In genomic region chr17:78159575-78160158, GRCh38 we compare ENCODE assay signal across 9 cellular contexts. TPM values are rescaled to one million over a fixed set of nuclear protein-coding genes. Genes with fewer than 3 reads are reported as not detected.
DNase-seq lines count a peak whose midpoint lies in the region; ATAC-seq and TF ChIP-seq lines count a peak whose summit lies in the region.
"Had no signal": no experiment of that assay in that cellular context is flagged by ENCODE, and none has a peak within 500 bp of the region (broad histone marks: within the 10 kb centered on the region; RNA-seq: fewer than 3 reads in every experiment).

No MANE protein-coding gene starts in this region.

- WGBS in prostate gland = 40% methylated on average over 10 of the region's 10 CpGs

- H3K9me3 Mint-ChIP-seq in activated T-helper 1 cell treated with anti-CD3 and anti-CD28 coated beads, Interleukin-12 subunit alpha, Interleukin-12 subunit beta, Interleukin-2, Interleukin-4 antibody, amounts not matched to agents 30 ng/mL and 10 ng/mL and 1 ng/mL, durations not matched to agents 14 hours and 24 hours and 36 hours = no peaks in the 10 kb centered on the region

- H3K36me3 ChIP-seq in prostate gland = no peaks in the 10 kb centered on the region
- H3K36me3 ChIP-seq: MG63 had no signal

- peaks cover 7% of the 10 kb centered on the region for H3K4me1 Mint-ChIP-seq in activated T-helper 1 cell treated with anti-CD3 and anti-CD28 coated beads, Interleukin-12 subunit alpha, Interleukin-12 subunit beta, Interleukin-2, Interleukin-4 antibody, amounts not matched to agents 30 ng/mL and 10 ng/mL and 1 ng/mL, durations not matched to agents 14 hours and 24 hours and 36 hours (ENCODE audit: low read depth)

- ATAC-seq in GM18498 (IDR thresholded peaks at IDR 0.05; ENCODE audit: unreplicated experiment) = peak; percentile 41
- peak; percentile 44 for ATAC-seq in HG02870 (IDR thresholded peaks at IDR 0.05; ENCODE audit: unreplicated experiment)

- H3K27me3 ChIP-seq in prostate gland (replicated peaks; ENCODE audit: insufficient read depth) = no peaks in the 10 kb centered on the region
- H3K27me3 ChIP-seq: MG63 had no signal

- no peaks in the 10 kb centered on the region for H3K9me3 ChIP-seq in prostate gland
- H3K9me3 ChIP-seq: MG63 had no signal

- H3K27ac ChIP-seq in prostate gland = peak overlapping the region; percentile 6 to 49

- peak overlapping the region; percentile 2 for H3K27ac Mint-ChIP-seq in activated T-helper 1 cell treated with anti-CD3 and anti-CD28 coated beads, Interleukin-12 subunit alpha, Interleukin-12 subunit beta, Interleukin-2, Interleukin-4 antibody, amounts not matched to agents 30 ng/mL and 10 ng/mL and 1 ng/mL, durations not matched to agents 14 hours and 24 hours and 36 hours

- no peak for DNase-seq in activated T-helper 1 cell treated with anti-CD3 and anti-CD28 coated beads, Interleukin-12 subunit alpha, Interleukin-12 subunit beta, Interleukin-2, Interleukin-4 antibody, amounts not matched to agents 30 ng/mL and 10 ng/mL and 1 ng/mL, durations not matched to agents 14 hours and 24 hours and 36 hours (ENCODE audit: low spot score)
- DNase-seq in prostate gland (ENCODE audit: low spot score) (peak; percentile 68), glomerular visceral epithelial cell (ENCODE audit: extremely low spot score) (no peak), NCI-H1105 treated with DMSO at 0.1 percent for 48 hours (lab: John Stamatoyannopoulos, UW) (no peak), anterior cingulate cortex (lab: John Stamatoyannopoulos, UW) (no peak)
- DNase-seq: MG63; stimulated activated CD4-positive, alpha-beta T cell treated with anti-CD3 and anti-CD28 coated beads, Interleukin-2, amount 100 ng/mL, for 48 hours had no signal

- no peak overlapping the region for H3K4me3 ChIP-seq in prostate gland
- H3K4me3 ChIP-seq: MG63 had no signal

- H3K4me1 ChIP-seq in prostate gland (replicated peaks) = peaks cover 5% of the 10 kb centered on the region

- no peak for TF ChIP-seq CTCF in prostate gland (IDR thresholded peaks at IDR 0.05)

- H3K36me3 Mint-ChIP-seq in activated T-helper 1 cell treated with anti-CD3 and anti-CD28 coated beads, Interleukin-12 subunit alpha, Interleukin-12 subunit beta, Interleukin-2, Interleukin-4 antibody, amounts not matched to agents 30 ng/mL and 10 ng/mL and 1 ng/mL, durations not matched to agents 14 hours and 24 hours and 36 hours (ENCODE audit: low read depth) = no peaks in the 10 kb centered on the region

- TF ChIP-seq POLR2A in prostate gland (IDR thresholded peaks at IDR 0.05) = no peak

- H3K27me3 Mint-ChIP-seq in activated T-helper 1 cell treated with anti-CD3 and anti-CD28 coated beads, Interleukin-12 subunit alpha, Interleukin-12 subunit beta, Interleukin-2, Interleukin-4 antibody, amounts not matched to agents 30 ng/mL and 10 ng/mL and 1 ng/mL, durations not matched to agents 14 hours and 24 hours and 36 hours (ENCODE audit: insufficient read depth) = no peaks in the 10 kb centered on the region

- no peak overlapping the region for H3K4me3 Mint-ChIP-seq in activated T-helper 1 cell treated with anti-CD3 and anti-CD28 coated beads, Interleukin-12 subunit alpha, Interleukin-12 subunit beta, Interleukin-2, Interleukin-4 antibody, amounts not matched to agents 30 ng/mL and 10 ng/mL and 1 ng/mL, durations not matched to agents 14 hours and 24 hours and 36 hours

- intact Hi-C loops in activated T-helper 1 cell treated with anti-CD3 and anti-CD28 coated beads, Interleukin-12 subunit alpha, Interleukin-12 subunit beta, Interleukin-2, Interleukin-4 antibody, amounts not matched to agents 30 ng/mL and 10 ng/mL and 1 ng/mL, durations not matched to agents 14 hours and 24 hours and 36 hours (cut with micrococcal nuclease) = no loop called here
- intact Hi-C loops in prostate gland (cut with DNase I) = no loop called here

RNA-seq across cellular contexts. Expression of gene SYNGR2, which starts 8.7 kb away (rescaled TPM):
- total RNA-seq in activated T-helper 1 cell treated with anti-CD3 and anti-CD28 coated beads, Interleukin-12 subunit alpha, Interleukin-12 subunit beta, Interleukin-2, Interleukin-4 antibody, amounts not matched to agents 30 ng/mL and 10 ng/mL and 1 ng/mL, durations not matched to agents 14 hours and 24 hours and 36 hours = 131 and 133 TPM in 2 replicates
- 100 to 1,000 TPM; 133 to 284 TPM for total RNA-seq in prostate gland

RNA-seq across cellular contexts. Expression of gene C17orf99, which starts 13.5 kb away (rescaled TPM):
- total RNA-seq in activated T-helper 1 cell treated with anti-CD3 and anti-CD28 coated beads, Interleukin-12 subunit alpha, Interleukin-12 subunit beta, Interleukin-2, Interleukin-4 antibody, amounts not matched to agents 30 ng/mL and 10 ng/mL and 1 ng/mL, durations not matched to agents 14 hours and 24 hours and 36 hours = not detected in 2 replicates
- total RNA-seq in prostate gland = not detected

RNA-seq across cellular contexts. Expression of gene TK1, which starts 27.2 kb away (rescaled TPM):
- total RNA-seq in activated T-helper 1 cell treated with anti-CD3 and anti-CD28 coated beads, Interleukin-12 subunit alpha, Interleukin-12 subunit beta, Interleukin-2, Interleukin-4 antibody, amounts not matched to agents 30 ng/mL and 10 ng/mL and 1 ng/mL, durations not matched to agents 14 hours and 24 hours and 36 hours = 65.8 and 66.8 TPM in 2 replicates
- total RNA-seq in prostate gland = 10 to 100 TPM; 10.8 to 11.2 TPM

RNA-seq across cellular contexts. Expression of gene AFMID, which starts 27.5 kb away (rescaled TPM):
- total RNA-seq in activated T-helper 1 cell treated with anti-CD3 and anti-CD28 coated beads, Interleukin-12 subunit alpha, Interleukin-12 subunit beta, Interleukin-2, Interleukin-4 antibody, amounts not matched to agents 30 ng/mL and 10 ng/mL and 1 ng/mL, durations not matched to agents 14 hours and 24 hours and 36 hours = 26.2 and 27.7 TPM in 2 replicates
- total RNA-seq in prostate gland = 100 to 1,000 TPM; 116 to 122 TPM

RNA-seq across cellular contexts. Expression of gene TMC8, which starts 29.1 kb away (rescaled TPM):
- 234 and 239 TPM in 2 replicates for total RNA-seq in activated T-helper 1 cell treated with anti-CD3 and anti-CD28 coated beads, Interleukin-12 subunit alpha, Interleukin-12 subunit beta, Interleukin-2, Interleukin-4 antibody, amounts not matched to agents 30 ng/mL and 10 ng/mL and 1 ng/mL, durations not matched to agents 14 hours and 24 hours and 36 hours
- total RNA-seq in prostate gland = 1 to 10 TPM; 1.2 to 3.3 TPM
